In genomic region chr1:111660204-111661150, GRCh38 we compare ENCODE assay signal across 12 cellular contexts. TPM values are rescaled to one million over a fixed set of nuclear protein-coding genes. Genes with fewer than 3 reads are reported as not detected.
A peak's percentile ranks its signal among the peaks of the same experiment; 100 is the strongest.
DNase-seq lines count a peak whose midpoint lies in the region; ATAC-seq and TF ChIP-seq lines count a peak whose summit lies in the region.
"Had no signal": no experiment of that assay in that cellular context is flagged by ENCODE, and none has a peak within 500 bp of the region (broad histone marks: within the 10 kb centered on the region; RNA-seq: fewer than 3 reads in every experiment).

No MANE protein-coding gene starts in this region.

- H3K27ac Mint-ChIP-seq in naive thymus-derived CD4-positive, alpha-beta T cell, result no peak overlapping the region
- H3K27ac Mint-ChIP-seq in HFFc6, result no peak overlapping the region

- peak overlapping the region; percentile 50 for H3K27ac ChIP-seq in naive thymus-derived CD4-positive, alpha-beta T cell (ENCODE audit: low read depth, low read length)

- CTCF ChIA-PET in naive thymus-derived CD4-positive, alpha-beta T cell (lab: Charles Lee), result interaction anchor here (0.8 to 1.1 kb wide), 2 partner anchors 33 to 54 kb away, joined by 3 read pairs; no protein-coding TSS in a partner anchor

- 59 to 61% methylated on average over 5 of the region's 5 CpGs for WGBS in lower leg skin, 2 donors

- POLR2A ChIA-PET in naive thymus-derived CD4-positive, alpha-beta T cell (lab: Charles Lee), result interaction anchor here (0.7 to 1.5 kb wide), 5 partner anchors 13 to 1285 kb away, joined by 3 to 5 read pairs (median 4); no protein-coding TSS in a partner anchor

- H3K4me1 Mint-ChIP-seq in naive thymus-derived CD4-positive, alpha-beta T cell, result peaks cover 35 to 61% (median 50%) of the 10 kb centered on the region in 7 donors
- H3K4me1 Mint-ChIP-seq in HFFc6 (ENCODE audit: low read depth), result peaks cover 34% of the 10 kb centered on the region

- peaks cover 0 to 11% (median 8%) of the 10 kb centered on the region in 5 donors for H3K36me3 Mint-ChIP-seq in naive thymus-derived CD4-positive, alpha-beta T cell
- H3K36me3 Mint-ChIP-seq in HFFc6 (ENCODE audit: low read depth), result no peaks in the 10 kb centered on the region

- in situ Hi-C loops in HAP-1 (cut with MboI; ENCODE audit: low sequenced_read_pairs), result no loop called here

- H3K4me3 ChIP-seq in NB4 (ENCODE audit: low read depth, low read length) (no peak overlapping the region), choroid plexus epithelial cell (ENCODE audit: low read depth, low read length) (no peak overlapping the region), HAP-1 (no peak overlapping the region), lower leg skin (ENCODE audit: low read depth, poor library complexity, severe bottlenecking) (no peak overlapping the region)
- peak overlapping the region; percentile 5 for H3K4me3 ChIP-seq in naive thymus-derived CD4-positive, alpha-beta T cell (ENCODE audit: low read length)

- peak; percentile 88 for DNase-seq in CMK (ENCODE audit: low read depth)
- peak; percentile 13 for DNase-seq in NB4 (ENCODE audit: low read depth)
- peak; percentile 21 for DNase-seq in choroid plexus epithelial cell (ENCODE audit: low read depth)
- peak in 6 of 9 donors; percentile 33 to 56 (median 41) for DNase-seq in naive thymus-derived CD4-positive, alpha-beta T cell
- no peak for DNase-seq in HAP-1 (ENCODE audit: low spot score in 2 of 2)
- no peak for DNase-seq in HFFc6
- no peak for DNase-seq in lower leg skin (ENCODE audit: low spot score in 2 of 2)
- DNase-seq: activated CD4-positive, alpha-beta T cell treated with anti-CD3 and anti-CD28 coated beads, Interleukin-2, amount 50 U/mL, for 4 hours; H7; NCI-H1417; RPMI8226 had no signal

- no peak for TF ChIP-seq POLR2A in NB4 (IDR thresholded peaks at IDR 0.05; ENCODE audit: extremely low read depth, insufficient read length)
- no peak for TF ChIP-seq POLR2A in lower leg skin (IDR thresholded peaks at IDR 0.05)

- H3K4me3 Mint-ChIP-seq in naive thymus-derived CD4-positive, alpha-beta T cell, result no peak overlapping the region
- H3K4me3 Mint-ChIP-seq in HFFc6, result no peak overlapping the region

- H3K36me3 ChIP-seq in naive thymus-derived CD4-positive, alpha-beta T cell (ENCODE audit: control insufficient read depth in 2 of 3, insufficient read depth in 3 of 3, low read length in 3 of 3), result no peaks in the 10 kb centered on the region
- no peaks in the 10 kb centered on the region for H3K36me3 ChIP-seq in HAP-1 (replicated peaks)

- no peaks in the 10 kb centered on the region for H3K9me3 Mint-ChIP-seq in naive thymus-derived CD4-positive, alpha-beta T cell
- no peaks in the 10 kb centered on the region for H3K9me3 Mint-ChIP-seq in HFFc6

- no peaks in the 10 kb centered on the region for H3K9me3 ChIP-seq in naive thymus-derived CD4-positive, alpha-beta T cell (ENCODE audit: control insufficient read depth in 2 of 3, low read length in 3 of 3)
- no peaks in the 10 kb centered on the region for H3K9me3 ChIP-seq in HAP-1

- peaks cover 34 to 52% of the 10 kb centered on the region in 2 donors for H3K4me1 ChIP-seq in naive thymus-derived CD4-positive, alpha-beta T cell (ENCODE audit: control insufficient read depth in 2 of 2, insufficient read depth in 2 of 2, low read length in 2 of 2)
- H3K4me1 ChIP-seq in HAP-1, result peaks cover 14% of the 10 kb centered on the region

- TF ChIP-seq CTCF in NB4 (IDR thresholded peaks at IDR 0.05; ENCODE audit: low read depth, low read length), result no peak
- TF ChIP-seq CTCF in choroid plexus epithelial cell (conservative IDR thresholded peaks at IDR 0.05; ENCODE audit: low read depth, low read length), result no peak
- no peak for TF ChIP-seq CTCF in HFFc6 (IDR thresholded peaks at IDR 0.05)
- no peak for TF ChIP-seq CTCF in lower leg skin (IDR thresholded peaks at IDR 0.05)

- intact Hi-C loops in naive thymus-derived CD4-positive, alpha-beta T cell (cut with micrococcal nuclease), result loop anchor here (1.0 to 5.0 kb wide), 6 partner anchors 9 to 152 kb away; partner anchors contain the start of gene DDX20 (in 1 of the 2)
- intact Hi-C loops in lower leg skin (cut with DNase I; ENCODE audit: low total_unique reads), result no loop called here

- peak; percentile 54 for ATAC-seq in naive thymus-derived CD4-positive, alpha-beta T cell
- no peak for ATAC-seq in HG03439 (IDR thresholded peaks at IDR 0.05; ENCODE audit: unreplicated experiment)

- no peaks in the 10 kb centered on the region for H3K27me3 ChIP-seq in naive thymus-derived CD4-positive, alpha-beta T cell (ENCODE audit: control insufficient read depth in 2 of 2, insufficient read depth in 2 of 2, low read length in 2 of 2)
- H3K27me3 ChIP-seq in HAP-1 (ENCODE audit: low read depth), result no peaks in the 10 kb centered on the region

- H3K27me3 Mint-ChIP-seq in naive thymus-derived CD4-positive, alpha-beta T cell, result no peaks in the 10 kb centered on the region
- no peaks in the 10 kb centered on the region for H3K27me3 Mint-ChIP-seq in HFFc6 (ENCODE audit: insufficient read depth)

RNA-seq across cellular contexts. Expression of gene RAP1A, which starts 40.9 kb away (rescaled TPM):
- total RNA-seq in naive thymus-derived CD4-positive, alpha-beta T cell, result 100 to 1,000 TPM in 4 of 5 experiments, 10 to 100 TPM in 1; 89.8 to 183 (median 107) TPM
- 10 to 100 TPM; 37.6 to 55.0 TPM for polyA plus RNA-seq in naive thymus-derived CD4-positive, alpha-beta T cell
- 10 to 100 TPM; 75.7 to 82.9 (median 80.3) TPM for total RNA-seq in HFFc6 (2021; fragmentation: NEBNext Ultra II Directional; extraction: Animal tissue kit (Norgen Biotek cat#: 25700))
- 10 to 100 TPM; 25.5 to 33.8 (median 31.0) TPM for total RNA-seq in lower leg skin

Comparison
In these comparisons a context has a peak if more than half of its experiments do, and no peak if none do; other contexts are left out.
1. DNase-seq: peak in CMK (single experiment), NB4 (single experiment), choroid plexus epithelial cell (single experiment) and naive thymus-derived CD4-positive, alpha-beta T cell (6 of 9); none in HAP-1 (0 of 2), HFFc6 (single experiment) and lower leg skin (0 of 2).